9 cellular contexts compared by ENCODE assay signal in genomic region chr11:114076974-114077373, GRCh38. TPM values are rescaled to one million over a fixed set of nuclear protein-coding genes. Genes with fewer than 3 reads are reported as not detected.
A peak's percentile ranks its signal among the peaks of the same experiment; 100 is the strongest.
DNase-seq lines count a peak whose midpoint lies in the region; ATAC-seq, FAIRE-seq and TF ChIP-seq lines count a peak whose summit lies in the region.
"Had no signal": no experiment of that assay in that cellular context is flagged by ENCODE, and none has a peak within 500 bp of the region (broad histone marks: within the 10 kb centered on the region; RNA-seq: fewer than 3 reads in every experiment).

No MANE protein-coding gene starts in this region.

- H3K36me3 ChIP-seq in subcutaneous abdominal adipose tissue (ENCODE audit: control insufficient read depth in 5 of 5, insufficient read depth in 5 of 5, low read length in 5 of 5): peaks cover 0 to 20% (median 18%) of the 10 kb centered on the region in 5 donors

- H3K36me3 Mint-ChIP-seq in activated T-cell treated with anti-CD3 and anti-CD28 coated beads, Interleukin-2, amount 50 U/mL, for 4 hours (ENCODE audit: insufficient read depth): no peaks in the 10 kb centered on the region
- H3K36me3 Mint-ChIP-seq in central memory CD8-positive, alpha-beta T cell (ENCODE audit: insufficient read depth): peaks cover 5% of the 10 kb centered on the region

- H3K9ac ChIP-seq in subcutaneous abdominal adipose tissue (ENCODE audit: low read length in 5 of 5): peak overlapping the region in 1 of 5 donors; percentile 32

- H3K27me3 ChIP-seq in subcutaneous abdominal adipose tissue (ENCODE audit: control insufficient read depth in 5 of 5, insufficient read depth in 4 of 5, low read length in 5 of 5): no peaks in the 10 kb centered on the region

- no peak for DNase-seq in activated T-cell treated with anti-CD3 and anti-CD28 coated beads, Interleukin-2, amount 50 U/mL, for 4 hours
- no peak for DNase-seq in activated T-cell treated with anti-CD3 and anti-CD28 coated beads, Interleukin-2, amount 50 U/mL, for 1 hour
- DNase-seq in NCI-H2196 treated with DMSO at 0.1 percent for 48 hours (lab: John Stamatoyannopoulos, UW; ENCODE audit: unreplicated experiment) (peak; percentile 56), D721Med (ENCODE audit: insufficient read length, low spot score) (no peak)
- DNase-seq in central memory CD8-positive, alpha-beta T cell (ENCODE audit: low spot score in 2 of 2): no peak
- DNase-seq: HCEC 1CT had no signal

- H3K27ac Mint-ChIP-seq in central memory CD8-positive, alpha-beta T cell (ENCODE audit: low read depth): peak overlapping the region; percentile 80

- H3K27me3 Mint-ChIP-seq in activated T-cell treated with anti-CD3 and anti-CD28 coated beads, Interleukin-2, amount 50 U/mL, for 4 hours (ENCODE audit: low read depth): peaks cover 7% of the 10 kb centered on the region
- H3K27me3 Mint-ChIP-seq in central memory CD8-positive, alpha-beta T cell: no peaks in the 10 kb centered on the region

- peaks cover 79% of the 10 kb centered on the region for H3K4me1 Mint-ChIP-seq in activated T-cell treated with anti-CD3 and anti-CD28 coated beads, Interleukin-2, amount 50 U/mL, for 4 hours (ENCODE audit: low read depth)
- H3K4me1 Mint-ChIP-seq in central memory CD8-positive, alpha-beta T cell: peaks cover 71% of the 10 kb centered on the region

- peak overlapping the region; percentile 69 for H3K4me3 Mint-ChIP-seq in activated T-cell treated with anti-CD3 and anti-CD28 coated beads, Interleukin-2, amount 50 U/mL, for 4 hours
- peak overlapping the region; percentile 60 for H3K4me3 Mint-ChIP-seq in central memory CD8-positive, alpha-beta T cell

- H3K9me3 Mint-ChIP-seq in activated T-cell treated with anti-CD3 and anti-CD28 coated beads, Interleukin-2, amount 50 U/mL, for 4 hours: no peaks in the 10 kb centered on the region
- H3K9me3 Mint-ChIP-seq in central memory CD8-positive, alpha-beta T cell: no peaks in the 10 kb centered on the region

- TF ChIP-seq CTCF in D721Med (IDR thresholded peaks at IDR 0.05; ENCODE audit: insufficient read depth, missing control alignments): no peak

- H3K9me3 ChIP-seq in subcutaneous abdominal adipose tissue (ENCODE audit: control insufficient read depth in 5 of 5, low read length in 5 of 5): no peaks in the 10 kb centered on the region

- ATAC-seq in activated T-cell treated with anti-CD3 and anti-CD28 coated beads, Interleukin-2, amount 50 U/mL, for 4 hours: no peak
- ATAC-seq in central memory CD8-positive, alpha-beta T cell (replicated peaks; ENCODE audit: extremely low read depth, poor library complexity, severe bottlenecking): no peak
- ATAC-seq in HG02798 (IDR thresholded peaks at IDR 0.05; ENCODE audit: poor library complexity, unreplicated experiment): no peak
- no peak for ATAC-seq in GM18907 (IDR thresholded peaks at IDR 0.05; ENCODE audit: unreplicated experiment)

- FAIRE-seq in D721Med (lab: Jason Lieb, UNC): no peak

- H3K4me3 ChIP-seq in subcutaneous abdominal adipose tissue (ENCODE audit: low read depth in 1 of 5, low read length in 5 of 5): no peak overlapping the region

- H3K27ac ChIP-seq in subcutaneous abdominal adipose tissue (ENCODE audit: low read depth, low read length): peak overlapping the region; percentile 78

- H3K4me1 ChIP-seq in subcutaneous abdominal adipose tissue (ENCODE audit: control insufficient read depth in 5 of 5, insufficient read depth in 5 of 5, low read length in 5 of 5): peaks cover 34 to 98% (median 96%) of the 10 kb centered on the region in 5 donors

RNA-seq across cellular contexts. Expression of gene ZBTB16, which starts 17.5 kb away (rescaled TPM):
- 1 to 10 TPM; 3.4 to 4.4 (median 4.1) TPM for total RNA-seq in activated T-cell treated with anti-CD3 and anti-CD28 coated beads, Interleukin-2, amount 50 U/mL, for 4 hours
